In the genomic region with DNA sequence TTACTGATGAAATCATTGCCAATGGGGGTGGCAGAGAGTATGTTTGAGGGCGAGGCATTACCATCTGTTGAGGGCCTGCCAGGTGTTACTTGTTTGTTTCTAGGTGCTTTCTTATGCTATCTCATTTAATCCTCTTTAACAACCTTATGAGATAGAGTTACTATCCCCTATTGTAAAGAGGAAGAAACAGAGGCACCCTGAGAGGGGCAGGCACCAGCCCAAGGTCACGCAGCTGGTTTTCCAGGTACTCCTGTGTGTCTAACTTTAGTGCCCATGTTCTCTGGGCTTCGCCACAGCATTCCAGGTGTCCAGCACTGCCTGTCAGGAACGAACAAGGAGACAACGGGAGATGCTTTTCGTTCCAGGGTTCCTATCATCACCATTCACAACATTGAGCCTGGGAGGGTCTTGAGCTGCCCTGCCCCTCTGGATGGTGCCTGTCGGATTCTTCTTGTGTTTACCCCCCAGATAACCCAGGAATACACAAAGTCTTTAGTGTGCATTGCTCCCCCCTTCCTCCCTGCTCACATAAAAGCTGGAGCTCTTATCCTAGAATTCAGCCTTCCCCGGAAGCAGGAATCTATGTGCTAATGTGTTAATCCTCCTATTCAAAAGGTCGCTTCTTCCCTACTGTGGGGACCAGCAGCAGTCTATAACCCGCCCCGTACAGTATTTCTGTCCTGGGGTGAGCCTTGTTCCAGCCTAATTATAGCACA, we compare ENCODE assay signal across 20 cellular contexts. TPM values are rescaled to one million over a fixed set of nuclear protein-coding genes. Genes with fewer than 3 reads are reported as not detected.
DNase-seq lines count a peak whose midpoint lies in the region; ATAC-seq and TF ChIP-seq lines count a peak whose summit lies in the region.
"Had no signal": no experiment of that assay in that cellular context is flagged by ENCODE, and none has a peak within 500 bp of the region (broad histone marks: within the 10 kb centered on the region; RNA-seq: fewer than 3 reads in every experiment).

No MANE protein-coding gene starts in this region.

- H3K27me3 Mint-ChIP-seq in GM23338 (ENCODE audit: insufficient read depth, low read depth, poor library complexity) (peaks cover 10% of the 10 kb centered on the region), endodermal cell (ENCODE audit: insufficient read depth) (no peaks in the 10 kb centered on the region), neural progenitor cell (ENCODE audit: insufficient read depth, low read depth) (peaks cover 11% of the 10 kb centered on the region)

- H3K4me1 ChIP-seq in GM23338 (ENCODE audit: insufficient read depth) (peaks cover 46% of the 10 kb centered on the region), HUES6 (ENCODE audit: control insufficient read depth, insufficient read depth, low read length) (peaks cover 68% of the 10 kb centered on the region), endodermal cell (ENCODE audit: control insufficient read depth, insufficient read depth, low read length) (peaks cover 6% of the 10 kb centered on the region), neural progenitor cell (peaks cover 38% of the 10 kb centered on the region), esophagus muscularis mucosa (peaks cover 0 to 4% (median 0%) of the 10 kb centered on the region in 4 donors)
- H3K4me1 ChIP-seq: Peyer's patch had no signal

- peak overlapping the region; percentile 80 for H3K27ac ChIP-seq in GM23338 (ENCODE audit: low read depth)
- H3K27ac ChIP-seq in HUES6 (ENCODE audit: low read depth, low read length), result peak overlapping the region; percentile 35
- H3K27ac ChIP-seq in endodermal cell (ENCODE audit: low read depth, low read length), result peak overlapping the region; percentile 42
- H3K27ac ChIP-seq in neural progenitor cell, result peak overlapping the region; percentile 96
- no peak overlapping the region for H3K27ac ChIP-seq in esophagus muscularis mucosa (replicated peaks in 1 of 4)
- H3K27ac ChIP-seq: Peyer's patch, SJSA1 had no signal

- no peak for TF ChIP-seq POLR2A in esophagus muscularis mucosa (IDR thresholded peaks at IDR 0.05; ENCODE audit: low read depth)

- H3K9me3 ChIP-seq in HUES6 (ENCODE audit: control insufficient read depth, insufficient read depth, low read depth, low read length) (no peaks in the 10 kb centered on the region), endodermal cell (ENCODE audit: control insufficient read depth, low read length) (no peaks in the 10 kb centered on the region), neural progenitor cell (ENCODE audit: low read depth) (no peaks in the 10 kb centered on the region), esophagus muscularis mucosa (no peaks in the 10 kb centered on the region)
- H3K9me3 ChIP-seq: Peyer's patch, SJSA1 had no signal

- no peaks in the 10 kb centered on the region for H3K9me2 ChIP-seq in GM23338 (ENCODE audit: insufficient read depth)

- DNase-seq in GM23338 (ENCODE audit: low spot score), result peak; percentile 72
- DNase-seq in endodermal cell, result peak; percentile 80
- DNase-seq in neural progenitor cell (ENCODE audit: low spot score), result peak; percentile 87
- DNase-seq in esophagus muscularis mucosa (ENCODE audit: extremely low spot score), result no peak
- DNase-seq in cortex of kidney (lab: John Stamatoyannopoulos, UW), result no peak
- DNase-seq: ACHN; C1 segment of cervical spinal cord; DND-41; GF-D8; MM.1S; NCI-H1092; NCI-H146; NCI-H2029 treated with DMSO at 0.1 percent for 48 hours; NCI-H526; NK-92 treated with Interleukin-12 subunit alpha and Interleukin-12 subunit beta, amount 100 ng/mL, for 24 hours; Peyer's patch had no signal

- H3F3A ChIP-seq in GM23338 (replicated peaks; ENCODE audit: low read depth) (peaks cover 11% of the 10 kb centered on the region; the same call in 1 of the 2 replicates), neural progenitor cell (ENCODE audit: low read depth) (peaks cover 67% of the 10 kb centered on the region)

- TF ChIP-seq EP300 in esophagus muscularis mucosa (IDR thresholded peaks at IDR 0.05), result no peak

- ATAC-seq in GM23338, result peak; percentile 71
- no peak for ATAC-seq in HG02973 (IDR thresholded peaks at IDR 0.05; ENCODE audit: unreplicated experiment)

- H3K27ac Mint-ChIP-seq in GM23338, result no peak overlapping the region; the same call in 1 of the 2 replicates
- peak overlapping the region; percentile 91 for H3K27ac Mint-ChIP-seq in endodermal cell
- peak overlapping the region; percentile 98 for H3K27ac Mint-ChIP-seq in neural progenitor cell
- H3K27ac Mint-ChIP-seq: T-helper 1 cell treated with Interleukin-12 subunit alpha and Interleukin-12 subunit beta and Interleukin-4 antibody, amounts not matched to agents 30 μg/mL and 1 μg/mL, for 36 hours had no signal

- H3K4me3 ChIP-seq in GM23338 (no peak overlapping the region), HUES6 (ENCODE audit: low read depth, low read length) (peak overlapping the region; percentile 35), endodermal cell (ENCODE audit: low read length) (no peak overlapping the region), neural progenitor cell (no peak overlapping the region), esophagus muscularis mucosa (no peak overlapping the region)
- H3K4me3 ChIP-seq: Peyer's patch, SJSA1 had no signal

- intact Hi-C loops in esophagus muscularis mucosa (cut with DNase I), result no loop called here

- H3K27me3 ChIP-seq in GM23338 (ENCODE audit: insufficient read depth), result no peaks in the 10 kb centered on the region
- no peaks in the 10 kb centered on the region; the same call in 1 of the 2 replicates for H3K27me3 ChIP-seq in HUES6 (ENCODE audit: control insufficient read depth, insufficient read depth, low read length)
- H3K27me3 ChIP-seq in endodermal cell (ENCODE audit: control insufficient read depth, insufficient read depth, low read length, poor library complexity, severe bottlenecking), result no peaks in the 10 kb centered on the region
- no peaks in the 10 kb centered on the region for H3K27me3 ChIP-seq in neural progenitor cell
- no peaks in the 10 kb centered on the region for H3K27me3 ChIP-seq in esophagus muscularis mucosa
- H3K27me3 ChIP-seq: Peyer's patch, SJSA1 had no signal

- H3K9me3 Mint-ChIP-seq in GM23338 (no peaks in the 10 kb centered on the region), endodermal cell (no peaks in the 10 kb centered on the region), neural progenitor cell (peaks cover 2% of the 10 kb centered on the region)
- H3K9me3 Mint-ChIP-seq: T-helper 1 cell treated with Interleukin-12 subunit alpha and Interleukin-12 subunit beta and Interleukin-4 antibody, amounts not matched to agents 30 μg/mL and 1 μg/mL, for 36 hours had no signal

- no peak for TF ChIP-seq CTCF in GM23338 (conservative IDR thresholded peaks at IDR 0.05; ENCODE audit: low read depth in 2 of 2)
- TF ChIP-seq CTCF in endodermal cell (conservative IDR thresholded peaks at IDR 0.05), result no peak
- no peak for TF ChIP-seq CTCF in neural progenitor cell (IDR thresholded peaks at IDR 0.05)
- TF ChIP-seq CTCF in esophagus muscularis mucosa (IDR thresholded peaks at IDR 0.05), result no peak

- H3K4me3 Mint-ChIP-seq in GM23338 (0 out of 3 replicates have a peak overlapping the region, but pooled peaks have one; percentile 16), endodermal cell (peak overlapping the region; percentile 37), neural progenitor cell (peak overlapping the region; percentile 78)
- H3K4me3 Mint-ChIP-seq: T-helper 1 cell treated with Interleukin-12 subunit alpha and Interleukin-12 subunit beta and Interleukin-4 antibody, amounts not matched to agents 30 μg/mL and 1 μg/mL, for 36 hours had no signal

- H3K9ac ChIP-seq in HUES6 (ENCODE audit: low read length) (peak overlapping the region; percentile 50), endodermal cell (ENCODE audit: extremely low read depth, low read length, poor library complexity, severe bottlenecking) (peak overlapping the region; percentile 53), neural progenitor cell (no peak overlapping the region)

- no peaks in the 10 kb centered on the region for H3K36me3 Mint-ChIP-seq in GM23338 (ENCODE audit: low read depth)
- H3K36me3 Mint-ChIP-seq in endodermal cell (ENCODE audit: low read depth), result no peaks in the 10 kb centered on the region
- H3K36me3 Mint-ChIP-seq in neural progenitor cell, result no peaks in the 10 kb centered on the region

- 0 to 3% methylated on average over 3 to 10 of the region's 11 CpGs for WGBS in endodermal cell (ENCODE audit: insufficient coverage in 1 of 2, insufficient read length in 1 of 2), 2 experiments
- WGBS in esophagus muscularis mucosa, result 75% methylated on average over 9 of the region's 11 CpGs

- H4K20me1 ChIP-seq in GM23338 (replicated peaks; ENCODE audit: insufficient read depth) (no peaks in the 10 kb centered on the region), neural progenitor cell (ENCODE audit: low read depth) (no peaks in the 10 kb centered on the region)

- no peaks in the 10 kb centered on the region for H3K79me2 ChIP-seq in GM23338 (replicated peaks; ENCODE audit: insufficient read depth)
- no peaks in the 10 kb centered on the region for H3K79me2 ChIP-seq in neural progenitor cell (ENCODE audit: low read depth)

- H3K4me2 ChIP-seq in GM23338 (peak overlapping the region; percentile 58), neural progenitor cell (peak overlapping the region; percentile 56)

- H2AFZ ChIP-seq in GM23338, result no peak overlapping the region
- H2AFZ ChIP-seq in neural progenitor cell (replicated peaks), result no peak overlapping the region

- H3K4me1 Mint-ChIP-seq in GM23338 (peaks cover 60% of the 10 kb centered on the region), endodermal cell (peaks cover 74% of the 10 kb centered on the region), neural progenitor cell (peaks cover 61% of the 10 kb centered on the region)

- no peaks in the 10 kb centered on the region for H3K36me3 ChIP-seq in GM23338 (ENCODE audit: insufficient read depth)
- no peaks in the 10 kb centered on the region for H3K36me3 ChIP-seq in HUES6 (ENCODE audit: control insufficient read depth, insufficient read depth, low read length)
- H3K36me3 ChIP-seq in endodermal cell (ENCODE audit: control insufficient read depth, insufficient read depth, low read length), result no peaks in the 10 kb centered on the region
- no peaks in the 10 kb centered on the region for H3K36me3 ChIP-seq in neural progenitor cell
- H3K36me3 ChIP-seq in esophagus muscularis mucosa, result no peaks in the 10 kb centered on the region
- H3K36me3 ChIP-seq: Peyer's patch, SJSA1 had no signal

TF ChIP-seq in GM23338, 12 proteins besides CTCF, POLR2A, EP300 and RAD21 (continues in another document):
- TF ChIP-seq NANOG (IDR thresholded peaks at IDR 0.05; ENCODE audit: borderline replicate concordance), result peak; percentile 60; the same call in 1 of the 2 replicates

RNA-seq across cellular contexts. Expression of a gene that starts 24.9 kb away (rescaled TPM):
- total RNA-seq in GM23338 (2014; rRNA removed; shearing (Covaris generic)), result 183 and 184 TPM in 2 replicates
- polyA plus RNA-seq in GM23338 (2016; fragmentation: Nextera tagmentation; extraction: Ambion mirVana), result 124 and 125 TPM in 2 replicates
- total RNA-seq in endodermal cell (100 to 1,000 TPM; 281 to 829 TPM), neural progenitor cell (ENCODE audit: low replicate concordance) (17.7 and 23.6 TPM in 2 replicates), esophagus muscularis mucosa (10 to 100 TPM; 54.3 to 91.2 (median 80.3) TPM)
- 119 TPM for polyA plus RNA-seq in endodermal cell (2013, experiment 1 of 2)
- 101 TPM for polyA plus RNA-seq in endodermal cell (2013, experiment 2 of 2)

Comparison
In these comparisons a context has a peak if more than half of its experiments do, and no peak if none do; other contexts are left out.
1. DNase-seq: peak in GM23338 (single experiment), endodermal cell (single experiment) and neural progenitor cell (single experiment); none in esophagus muscularis mucosa (single experiment) and cortex of kidney (single experiment).
2. H3K27ac ChIP-seq: peak in GM23338 (single experiment), HUES6 (single experiment), endodermal cell (single experiment) and neural progenitor cell (single experiment); none in esophagus muscularis mucosa (0 of 4).
3. H3K4me3 Mint-ChIP-seq: peak in every context shown above with its lines; median percentile 78 in neural progenitor cell; 37 in endodermal cell; 16 in GM23338.